ENCODE assay signal across 3 cellular contexts in the genomic region with DNA sequence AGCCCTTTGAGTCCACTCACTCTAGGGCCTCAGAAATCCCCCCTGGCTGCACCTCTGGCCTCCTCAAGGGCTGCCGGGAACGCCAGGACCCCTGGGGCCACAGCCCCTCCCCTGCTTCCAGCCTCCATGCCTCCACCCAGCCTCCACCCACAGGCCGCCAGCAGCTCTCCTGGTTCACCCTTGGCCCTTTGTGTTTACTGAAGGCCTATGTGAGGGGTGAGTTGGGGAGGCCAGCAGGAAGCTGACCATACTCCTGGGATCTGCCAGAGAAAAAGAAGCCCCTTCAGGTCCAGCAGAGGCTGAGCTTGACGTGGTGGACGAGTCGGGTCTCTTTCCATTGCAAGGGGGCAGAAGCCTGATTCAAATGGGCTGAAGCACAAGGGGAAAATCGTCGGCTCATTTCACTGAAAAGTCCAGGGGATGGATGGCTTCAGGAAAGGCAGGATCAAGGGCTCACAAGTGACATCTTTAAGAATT.
TF ChIP-seq lines count a peak whose summit lies in the region.

No MANE protein-coding gene starts in this region.

TF ChIP-seq in SK-N-SH, 30 proteins besides CTCF, POLR2A, EP300 and RAD21:
- TF ChIP-seq, protein P1, sequence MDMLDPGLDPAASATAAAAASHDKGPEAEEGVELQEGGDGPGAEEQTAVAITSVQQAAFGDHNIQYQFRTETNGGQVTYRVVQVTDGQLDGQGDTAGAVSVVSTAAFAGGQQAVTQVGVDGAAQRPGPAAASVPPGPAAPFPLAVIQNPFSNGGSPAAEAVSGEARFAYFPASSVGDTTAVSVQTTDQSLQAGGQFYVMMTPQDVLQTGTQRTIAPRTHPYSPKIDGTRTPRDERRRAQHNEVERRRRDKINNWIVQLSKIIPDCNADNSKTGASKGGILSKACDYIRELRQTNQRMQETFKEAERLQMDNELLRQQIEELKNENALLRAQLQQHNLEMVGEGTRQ (IDR thresholded peaks at IDR 0.05; ENCODE audit: borderline replicate concordance, low read depth, low read length), result no peak
- TF ChIP-seq SMC3 (IDR thresholded peaks at IDR 0.05; ENCODE audit: low read depth, low read length), result no peak
- TF ChIP-seq, protein P2, sequence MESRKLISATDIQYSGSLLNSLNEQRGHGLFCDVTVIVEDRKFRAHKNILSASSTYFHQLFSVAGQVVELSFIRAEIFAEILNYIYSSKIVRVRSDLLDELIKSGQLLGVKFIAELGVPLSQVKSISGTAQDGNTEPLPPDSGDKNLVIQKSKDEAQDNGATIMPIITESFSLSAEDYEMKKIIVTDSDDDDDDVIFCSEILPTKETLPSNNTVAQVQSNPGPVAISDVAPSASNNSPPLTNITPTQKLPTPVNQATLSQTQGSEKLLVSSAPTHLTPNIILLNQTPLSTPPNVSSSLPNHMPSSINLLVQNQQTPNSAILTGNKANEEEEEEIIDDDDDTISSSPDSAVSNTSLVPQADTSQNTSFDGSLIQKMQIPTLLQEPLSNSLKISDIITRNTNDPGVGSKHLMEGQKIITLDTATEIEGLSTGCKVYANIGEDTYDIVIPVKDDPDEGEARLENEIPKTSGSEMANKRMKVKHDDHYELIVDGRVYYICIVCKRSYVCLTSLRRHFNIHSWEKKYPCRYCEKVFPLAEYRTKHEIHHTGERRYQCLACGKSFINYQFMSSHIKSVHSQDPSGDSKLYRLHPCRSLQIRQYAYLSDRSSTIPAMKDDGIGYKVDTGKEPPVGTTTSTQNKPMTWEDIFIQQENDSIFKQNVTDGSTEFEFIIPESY (IDR thresholded peaks at IDR 0.05; ENCODE audit: borderline replicate concordance, low read depth), result no peak

TF ChIP-seq in SK-N-SH treated with all-trans-retinoic acid at 6 μM for 48 hours, 23 proteins besides CTCF, POLR2A, EP300 and RAD21:
- TF ChIP-seq, protein P3, sequence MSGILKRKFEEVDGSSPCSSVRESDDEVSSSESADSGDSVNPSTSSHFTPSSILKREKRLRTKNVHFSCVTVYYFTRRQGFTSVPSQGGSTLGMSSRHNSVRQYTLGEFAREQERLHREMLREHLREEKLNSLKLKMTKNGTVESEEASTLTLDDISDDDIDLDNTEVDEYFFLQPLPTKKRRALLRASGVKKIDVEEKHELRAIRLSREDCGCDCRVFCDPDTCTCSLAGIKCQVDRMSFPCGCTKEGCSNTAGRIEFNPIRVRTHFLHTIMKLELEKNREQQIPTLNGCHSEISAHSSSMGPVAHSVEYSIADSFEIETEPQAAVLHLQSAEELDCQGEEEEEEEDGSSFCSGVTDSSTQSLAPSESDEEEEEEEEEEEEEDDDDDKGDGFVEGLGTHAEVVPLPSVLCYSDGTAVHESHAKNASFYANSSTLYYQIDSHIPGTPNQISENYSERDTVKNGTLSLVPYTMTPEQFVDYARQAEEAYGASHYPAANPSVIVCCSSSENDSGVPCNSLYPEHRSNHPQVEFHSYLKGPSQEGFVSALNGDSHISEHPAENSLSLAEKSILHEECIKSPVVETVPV (CRISPR knock-in tag; IDR thresholded peaks at IDR 0.05), result no peak
- TF ChIP-seq GLIS3 (CRISPR knock-in tag; IDR thresholded peaks at IDR 0.05) (no peak), ZNF70 (CRISPR knock-in tag; IDR thresholded peaks at IDR 0.05) (no peak), TCF4 (CRISPR knock-in tag; IDR thresholded peaks at IDR 0.05; ENCODE audit: borderline replicate concordance) (no peak), TOX (CRISPR knock-in tag; IDR thresholded peaks at IDR 0.05; ENCODE audit: borderline replicate concordance) (no peak), ZC3H10 (CRISPR knock-in tag; IDR thresholded peaks at IDR 0.05) (no peak), PPARA (CRISPR knock-in tag; IDR thresholded peaks at IDR 0.05; ENCODE audit: borderline replicate concordance) (no peak), OSR1 (CRISPR knock-in tag; IDR thresholded peaks at IDR 0.05) (no peak), ZFP3 (CRISPR knock-in tag; IDR thresholded peaks at IDR 0.05) (no peak), ISL1 (CRISPR knock-in tag; IDR thresholded peaks at IDR 0.05) (no peak), SNAI2 (CRISPR knock-in tag; IDR thresholded peaks at IDR 0.05) (no peak), ZFP30 (CRISPR knock-in tag; IDR thresholded peaks at IDR 0.05) (no peak)
- TF ChIP-seq, protein P4, sequence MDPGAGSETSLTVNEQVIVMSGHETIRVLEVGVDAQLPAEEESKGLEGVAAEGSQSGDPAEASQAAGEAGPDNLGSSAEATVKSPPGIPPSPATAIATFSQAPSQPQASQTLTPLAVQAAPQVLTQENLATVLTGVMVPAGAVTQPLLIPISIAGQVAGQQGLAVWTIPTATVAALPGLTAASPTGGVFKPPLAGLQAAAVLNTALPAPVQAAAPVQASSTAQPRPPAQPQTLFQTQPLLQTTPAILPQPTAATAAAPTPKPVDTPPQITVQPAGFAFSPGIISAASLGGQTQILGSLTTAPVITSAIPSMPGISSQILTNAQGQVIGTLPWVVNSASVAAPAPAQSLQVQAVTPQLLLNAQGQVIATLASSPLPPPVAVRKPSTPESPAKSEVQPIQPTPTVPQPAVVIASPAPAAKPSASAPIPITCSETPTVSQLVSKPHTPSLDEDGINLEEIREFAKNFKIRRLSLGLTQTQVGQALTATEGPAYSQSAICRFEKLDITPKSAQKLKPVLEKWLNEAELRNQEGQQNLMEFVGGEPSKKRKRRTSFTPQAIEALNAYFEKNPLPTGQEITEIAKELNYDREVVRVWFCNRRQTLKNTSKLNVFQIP (CRISPR knock-in tag; IDR thresholded peaks at IDR 0.05; ENCODE audit: borderline replicate concordance, low read depth), result no peak
- TF ChIP-seq, protein P5, sequence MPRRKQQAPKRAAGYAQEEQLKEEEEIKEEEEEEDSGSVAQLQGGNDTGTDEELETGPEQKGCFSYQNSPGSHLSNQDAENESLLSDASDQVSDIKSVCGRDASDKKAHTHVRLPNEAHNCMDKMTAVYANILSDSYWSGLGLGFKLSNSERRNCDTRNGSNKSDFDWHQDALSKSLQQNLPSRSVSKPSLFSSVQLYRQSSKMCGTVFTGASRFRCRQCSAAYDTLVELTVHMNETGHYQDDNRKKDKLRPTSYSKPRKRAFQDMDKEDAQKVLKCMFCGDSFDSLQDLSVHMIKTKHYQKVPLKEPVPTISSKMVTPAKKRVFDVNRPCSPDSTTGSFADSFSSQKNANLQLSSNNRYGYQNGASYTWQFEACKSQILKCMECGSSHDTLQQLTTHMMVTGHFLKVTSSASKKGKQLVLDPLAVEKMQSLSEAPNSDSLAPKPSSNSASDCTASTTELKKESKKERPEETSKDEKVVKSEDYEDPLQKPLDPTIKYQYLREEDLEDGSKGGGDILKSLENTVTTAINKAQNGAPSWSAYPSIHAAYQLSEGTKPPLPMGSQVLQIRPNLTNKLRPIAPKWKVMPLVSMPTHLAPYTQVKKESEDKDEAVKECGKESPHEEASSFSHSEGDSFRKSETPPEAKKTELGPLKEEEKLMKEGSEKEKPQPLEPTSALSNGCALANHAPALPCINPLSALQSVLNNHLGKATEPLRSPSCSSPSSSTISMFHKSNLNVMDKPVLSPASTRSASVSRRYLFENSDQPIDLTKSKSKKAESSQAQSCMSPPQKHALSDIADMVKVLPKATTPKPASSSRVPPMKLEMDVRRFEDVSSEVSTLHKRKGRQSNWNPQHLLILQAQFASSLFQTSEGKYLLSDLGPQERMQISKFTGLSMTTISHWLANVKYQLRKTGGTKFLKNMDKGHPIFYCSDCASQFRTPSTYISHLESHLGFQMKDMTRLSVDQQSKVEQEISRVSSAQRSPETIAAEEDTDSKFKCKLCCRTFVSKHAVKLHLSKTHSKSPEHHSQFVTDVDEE (CRISPR knock-in tag; IDR thresholded peaks at IDR 0.05), result no peak
- TF ChIP-seq, protein P6, sequence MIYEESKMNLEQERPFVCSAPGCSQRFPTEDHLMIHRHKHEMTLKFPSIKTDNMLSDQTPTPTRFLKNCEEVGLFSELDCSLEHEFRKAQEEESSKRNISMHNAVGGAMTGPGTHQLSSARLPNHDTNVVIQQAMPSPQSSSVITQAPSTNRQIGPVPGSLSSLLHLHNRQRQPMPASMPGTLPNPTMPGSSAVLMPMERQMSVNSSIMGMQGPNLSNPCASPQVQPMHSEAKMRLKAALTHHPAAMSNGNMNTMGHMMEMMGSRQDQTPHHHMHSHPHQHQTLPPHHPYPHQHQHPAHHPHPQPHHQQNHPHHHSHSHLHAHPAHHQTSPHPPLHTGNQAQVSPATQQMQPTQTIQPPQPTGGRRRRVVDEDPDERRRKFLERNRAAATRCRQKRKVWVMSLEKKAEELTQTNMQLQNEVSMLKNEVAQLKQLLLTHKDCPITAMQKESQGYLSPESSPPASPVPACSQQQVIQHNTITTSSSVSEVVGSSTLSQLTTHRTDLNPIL (CRISPR knock-in tag; IDR thresholded peaks at IDR 0.05; ENCODE audit: low read depth), result no peak

TF ChIP-seq in H1, 55 proteins besides CTCF, POLR2A, EP300 and RAD21 (continues in another document):
- TF ChIP-seq RNF2 (IDR thresholded peaks at IDR 0.05; ENCODE audit: borderline replicate concordance, low read depth, low read length, missing control alignments, poor library complexity, severe bottlenecking) (no peak), CBX8 (IDR thresholded peaks at IDR 0.05; ENCODE audit: borderline replicate concordance, low read depth, low read length) (no peak), SAP30 (IDR thresholded peaks at IDR 0.05; ENCODE audit: insufficient read depth, insufficient replicate concordance, low read length) (no peak), CHD1 (IDR thresholded peaks at IDR 0.05; ENCODE audit: low read depth, low read length) (no peak), CTBP2 (IDR thresholded peaks at IDR 0.05; ENCODE audit: borderline replicate concordance, insufficient read depth, insufficient read length, low read length) (no peak), TCF12 (IDR thresholded peaks at IDR 0.05; ENCODE audit: low read depth, low read length) (no peak), EZH2 (IDR thresholded peaks at IDR 0.05; ENCODE audit: low read depth, low read length, severe bottlenecking) (no peak), BRCA1 (IDR thresholded peaks at IDR 0.05; ENCODE audit: low read depth, low read length) (no peak), SP2 (IDR thresholded peaks at IDR 0.05; ENCODE audit: low read length) (no peak), CEBPB (IDR thresholded peaks at IDR 0.05; ENCODE audit: low read depth, low read length) (no peak), ZNF274 (IDR thresholded peaks at IDR 0.05; ENCODE audit: borderline replicate concordance, extremely low read depth, low read length) (no peak), KDM1A (IDR thresholded peaks at IDR 0.05; ENCODE audit: borderline replicate concordance, low read length) (no peak)
- TF ChIP-seq, protein P7, sequence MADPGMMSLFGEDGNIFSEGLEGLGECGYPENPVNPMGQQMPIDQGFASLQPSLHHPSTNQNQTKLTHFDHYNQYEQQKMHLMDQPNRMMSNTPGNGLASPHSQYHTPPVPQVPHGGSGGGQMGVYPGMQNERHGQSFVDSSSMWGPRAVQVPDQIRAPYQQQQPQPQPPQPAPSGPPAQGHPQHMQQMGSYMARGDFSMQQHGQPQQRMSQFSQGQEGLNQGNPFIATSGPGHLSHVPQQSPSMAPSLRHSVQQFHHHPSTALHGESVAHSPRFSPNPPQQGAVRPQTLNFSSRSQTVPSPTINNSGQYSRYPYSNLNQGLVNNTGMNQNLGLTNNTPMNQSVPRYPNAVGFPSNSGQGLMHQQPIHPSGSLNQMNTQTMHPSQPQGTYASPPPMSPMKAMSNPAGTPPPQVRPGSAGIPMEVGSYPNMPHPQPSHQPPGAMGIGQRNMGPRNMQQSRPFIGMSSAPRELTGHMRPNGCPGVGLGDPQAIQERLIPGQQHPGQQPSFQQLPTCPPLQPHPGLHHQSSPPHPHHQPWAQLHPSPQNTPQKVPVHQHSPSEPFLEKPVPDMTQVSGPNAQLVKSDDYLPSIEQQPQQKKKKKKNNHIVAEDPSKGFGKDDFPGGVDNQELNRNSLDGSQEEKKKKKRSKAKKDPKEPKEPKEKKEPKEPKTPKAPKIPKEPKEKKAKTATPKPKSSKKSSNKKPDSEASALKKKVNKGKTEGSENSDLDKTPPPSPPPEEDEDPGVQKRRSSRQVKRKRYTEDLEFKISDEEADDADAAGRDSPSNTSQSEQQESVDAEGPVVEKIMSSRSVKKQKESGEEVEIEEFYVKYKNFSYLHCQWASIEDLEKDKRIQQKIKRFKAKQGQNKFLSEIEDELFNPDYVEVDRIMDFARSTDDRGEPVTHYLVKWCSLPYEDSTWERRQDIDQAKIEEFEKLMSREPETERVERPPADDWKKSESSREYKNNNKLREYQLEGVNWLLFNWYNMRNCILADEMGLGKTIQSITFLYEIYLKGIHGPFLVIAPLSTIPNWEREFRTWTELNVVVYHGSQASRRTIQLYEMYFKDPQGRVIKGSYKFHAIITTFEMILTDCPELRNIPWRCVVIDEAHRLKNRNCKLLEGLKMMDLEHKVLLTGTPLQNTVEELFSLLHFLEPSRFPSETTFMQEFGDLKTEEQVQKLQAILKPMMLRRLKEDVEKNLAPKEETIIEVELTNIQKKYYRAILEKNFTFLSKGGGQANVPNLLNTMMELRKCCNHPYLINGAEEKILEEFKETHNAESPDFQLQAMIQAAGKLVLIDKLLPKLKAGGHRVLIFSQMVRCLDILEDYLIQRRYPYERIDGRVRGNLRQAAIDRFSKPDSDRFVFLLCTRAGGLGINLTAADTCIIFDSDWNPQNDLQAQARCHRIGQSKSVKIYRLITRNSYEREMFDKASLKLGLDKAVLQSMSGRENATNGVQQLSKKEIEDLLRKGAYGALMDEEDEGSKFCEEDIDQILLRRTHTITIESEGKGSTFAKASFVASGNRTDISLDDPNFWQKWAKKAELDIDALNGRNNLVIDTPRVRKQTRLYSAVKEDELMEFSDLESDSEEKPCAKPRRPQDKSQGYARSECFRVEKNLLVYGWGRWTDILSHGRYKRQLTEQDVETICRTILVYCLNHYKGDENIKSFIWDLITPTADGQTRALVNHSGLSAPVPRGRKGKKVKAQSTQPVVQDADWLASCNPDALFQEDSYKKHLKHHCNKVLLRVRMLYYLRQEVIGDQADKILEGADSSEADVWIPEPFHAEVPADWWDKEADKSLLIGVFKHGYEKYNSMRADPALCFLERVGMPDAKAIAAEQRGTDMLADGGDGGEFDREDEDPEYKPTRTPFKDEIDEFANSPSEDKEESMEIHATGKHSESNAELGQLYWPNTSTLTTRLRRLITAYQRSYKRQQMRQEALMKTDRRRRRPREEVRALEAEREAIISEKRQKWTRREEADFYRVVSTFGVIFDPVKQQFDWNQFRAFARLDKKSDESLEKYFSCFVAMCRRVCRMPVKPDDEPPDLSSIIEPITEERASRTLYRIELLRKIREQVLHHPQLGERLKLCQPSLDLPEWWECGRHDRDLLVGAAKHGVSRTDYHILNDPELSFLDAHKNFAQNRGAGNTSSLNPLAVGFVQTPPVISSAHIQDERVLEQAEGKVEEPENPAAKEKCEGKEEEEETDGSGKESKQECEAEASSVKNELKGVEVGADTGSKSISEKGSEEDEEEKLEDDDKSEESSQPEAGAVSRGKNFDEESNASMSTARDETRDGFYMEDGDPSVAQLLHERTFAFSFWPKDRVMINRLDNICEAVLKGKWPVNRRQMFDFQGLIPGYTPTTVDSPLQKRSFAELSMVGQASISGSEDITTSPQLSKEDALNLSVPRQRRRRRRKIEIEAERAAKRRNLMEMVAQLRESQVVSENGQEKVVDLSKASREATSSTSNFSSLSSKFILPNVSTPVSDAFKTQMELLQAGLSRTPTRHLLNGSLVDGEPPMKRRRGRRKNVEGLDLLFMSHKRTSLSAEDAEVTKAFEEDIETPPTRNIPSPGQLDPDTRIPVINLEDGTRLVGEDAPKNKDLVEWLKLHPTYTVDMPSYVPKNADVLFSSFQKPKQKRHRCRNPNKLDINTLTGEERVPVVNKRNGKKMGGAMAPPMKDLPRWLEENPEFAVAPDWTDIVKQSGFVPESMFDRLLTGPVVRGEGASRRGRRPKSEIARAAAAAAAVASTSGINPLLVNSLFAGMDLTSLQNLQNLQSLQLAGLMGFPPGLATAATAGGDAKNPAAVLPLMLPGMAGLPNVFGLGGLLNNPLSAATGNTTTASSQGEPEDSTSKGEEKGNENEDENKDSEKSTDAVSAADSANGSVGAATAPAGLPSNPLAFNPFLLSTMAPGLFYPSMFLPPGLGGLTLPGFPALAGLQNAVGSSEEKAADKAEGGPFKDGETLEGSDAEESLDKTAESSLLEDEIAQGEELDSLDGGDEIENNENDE (IDR thresholded peaks at IDR 0.05; ENCODE audit: insufficient replicate concordance, low read length), result no peak
- TF ChIP-seq, protein P8, sequence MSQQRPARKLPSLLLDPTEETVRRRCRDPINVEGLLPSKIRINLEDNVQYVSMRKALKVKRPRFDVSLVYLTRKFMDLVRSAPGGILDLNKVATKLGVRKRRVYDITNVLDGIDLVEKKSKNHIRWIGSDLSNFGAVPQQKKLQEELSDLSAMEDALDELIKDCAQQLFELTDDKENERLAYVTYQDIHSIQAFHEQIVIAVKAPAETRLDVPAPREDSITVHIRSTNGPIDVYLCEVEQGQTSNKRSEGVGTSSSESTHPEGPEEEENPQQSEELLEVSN (IDR thresholded peaks at IDR 0.05), result no peak
